In the genomic region with DNA sequence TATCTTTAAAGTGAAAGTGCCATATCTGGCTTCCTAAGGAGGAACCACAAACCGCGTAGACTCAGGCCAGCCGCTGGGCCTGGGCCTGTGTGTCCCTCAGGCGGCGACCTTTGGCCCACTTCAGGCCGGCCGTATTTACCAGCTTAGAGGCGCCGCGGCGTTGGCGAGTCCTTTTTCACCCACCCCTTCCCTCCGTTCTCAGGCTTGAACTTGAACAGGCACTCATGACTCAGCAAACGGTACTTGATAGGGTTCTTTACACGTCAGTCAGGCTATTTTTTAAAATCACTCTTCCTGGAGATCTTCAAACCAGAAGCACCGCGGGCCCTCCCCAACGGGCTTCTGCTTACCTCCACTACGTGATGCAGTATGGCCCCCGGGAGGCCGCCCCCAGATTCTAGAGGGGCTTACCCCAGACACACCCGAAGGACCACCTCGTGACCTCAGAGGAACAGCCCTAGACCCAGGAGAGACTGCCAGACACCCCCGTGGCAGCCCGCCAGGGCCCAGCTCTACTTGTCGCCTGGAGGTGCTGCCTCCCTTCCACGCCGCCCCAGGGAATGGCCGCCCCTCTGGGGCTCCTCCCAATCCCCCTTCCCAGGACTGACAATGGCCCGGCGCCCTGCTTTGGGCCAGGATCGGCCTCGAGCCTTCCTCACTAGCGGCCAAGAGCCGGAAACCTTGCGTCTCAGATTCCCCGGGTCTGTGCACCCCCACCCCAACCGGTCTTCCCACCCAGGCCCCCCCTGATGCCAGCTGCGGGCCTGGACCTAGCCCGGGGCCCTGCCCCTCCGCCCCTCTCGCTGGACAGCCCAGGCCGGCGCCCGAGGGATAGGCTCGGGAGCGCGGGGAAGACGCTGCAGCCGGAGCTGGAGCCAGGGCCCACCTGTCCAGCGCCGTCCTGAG, we compare ENCODE assay signal across 1 cellular context.
TF ChIP-seq lines count a peak whose summit lies in the region.

No MANE protein-coding gene starts in this region.

TF ChIP-seq in HepG2, 621 proteins besides CTCF, POLR2A, EP300 and RAD21 (continued from another document and continues in another):
- TF ChIP-seq, protein P1, sequence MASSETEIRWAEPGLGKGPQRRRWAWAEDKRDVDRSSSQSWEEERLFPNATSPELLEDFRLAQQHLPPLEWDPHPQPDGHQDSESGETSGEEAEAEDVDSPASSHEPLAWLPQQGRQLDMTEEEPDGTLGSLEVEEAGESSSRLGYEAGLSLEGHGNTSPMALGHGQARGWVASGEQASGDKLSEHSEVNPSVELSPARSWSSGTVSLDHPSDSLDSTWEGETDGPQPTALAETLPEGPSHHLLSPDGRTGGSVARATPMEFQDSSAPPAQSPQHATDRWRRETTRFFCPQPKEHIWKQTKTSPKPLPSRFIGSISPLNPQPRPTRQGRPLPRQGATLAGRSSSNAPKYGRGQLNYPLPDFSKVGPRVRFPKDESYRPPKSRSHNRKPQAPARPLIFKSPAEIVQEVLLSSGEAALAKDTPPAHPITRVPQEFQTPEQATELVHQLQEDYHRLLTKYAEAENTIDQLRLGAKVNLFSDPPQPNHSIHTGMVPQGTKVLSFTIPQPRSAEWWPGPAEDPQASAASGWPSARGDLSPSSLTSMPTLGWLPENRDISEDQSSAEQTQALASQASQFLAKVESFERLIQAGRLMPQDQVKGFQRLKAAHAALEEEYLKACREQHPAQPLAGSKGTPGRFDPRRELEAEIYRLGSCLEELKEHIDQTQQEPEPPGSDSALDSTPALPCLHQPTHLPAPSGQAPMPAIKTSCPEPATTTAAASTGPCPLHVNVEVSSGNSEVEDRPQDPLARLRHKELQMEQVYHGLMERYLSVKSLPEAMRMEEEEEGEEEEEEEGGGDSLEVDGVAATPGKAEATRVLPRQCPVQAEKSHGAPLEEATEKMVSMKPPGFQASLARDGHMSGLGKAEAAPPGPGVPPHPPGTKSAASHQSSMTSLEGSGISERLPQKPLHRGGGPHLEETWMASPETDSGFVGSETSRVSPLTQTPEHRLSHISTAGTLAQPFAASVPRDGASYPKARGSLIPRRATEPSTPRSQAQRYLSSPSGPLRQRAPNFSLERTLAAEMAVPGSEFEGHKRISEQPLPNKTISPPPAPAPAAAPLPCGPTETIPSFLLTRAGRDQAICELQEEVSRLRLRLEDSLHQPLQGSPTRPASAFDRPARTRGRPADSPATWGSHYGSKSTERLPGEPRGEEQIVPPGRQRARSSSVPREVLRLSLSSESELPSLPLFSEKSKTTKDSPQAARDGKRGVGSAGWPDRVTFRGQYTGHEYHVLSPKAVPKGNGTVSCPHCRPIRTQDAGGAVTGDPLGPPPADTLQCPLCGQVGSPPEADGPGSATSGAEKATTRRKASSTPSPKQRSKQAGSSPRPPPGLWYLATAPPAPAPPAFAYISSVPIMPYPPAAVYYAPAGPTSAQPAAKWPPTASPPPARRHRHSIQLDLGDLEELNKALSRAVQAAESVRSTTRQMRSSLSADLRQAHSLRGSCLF (CRISPR knock-in tag; IDR thresholded peaks at IDR 0.05; ENCODE audit: borderline replicate concordance), result no peak
- TF ChIP-seq SAP130 (CRISPR knock-in tag; IDR thresholded peaks at IDR 0.05; ENCODE audit: low read depth), result peak; percentile 72
- no peak for TF ChIP-seq SETDB1 (CRISPR knock-in tag; IDR thresholded peaks at IDR 0.05; ENCODE audit: borderline replicate concordance)
- TF ChIP-seq MAZ (IDR thresholded peaks at IDR 0.05; ENCODE audit: borderline replicate concordance, low read depth, low read length), result no peak
- TF ChIP-seq MAZ (CRISPR knock-in tag; IDR thresholded peaks at IDR 0.05; ENCODE audit: low read depth), result no peak
- peak; percentile 32; the same call in 1 of the 2 replicates for TF ChIP-seq ZNF281 (CRISPR knock-in tag; IDR thresholded peaks at IDR 0.05; ENCODE audit: borderline replicate concordance)
- TF ChIP-seq, protein P2, sequence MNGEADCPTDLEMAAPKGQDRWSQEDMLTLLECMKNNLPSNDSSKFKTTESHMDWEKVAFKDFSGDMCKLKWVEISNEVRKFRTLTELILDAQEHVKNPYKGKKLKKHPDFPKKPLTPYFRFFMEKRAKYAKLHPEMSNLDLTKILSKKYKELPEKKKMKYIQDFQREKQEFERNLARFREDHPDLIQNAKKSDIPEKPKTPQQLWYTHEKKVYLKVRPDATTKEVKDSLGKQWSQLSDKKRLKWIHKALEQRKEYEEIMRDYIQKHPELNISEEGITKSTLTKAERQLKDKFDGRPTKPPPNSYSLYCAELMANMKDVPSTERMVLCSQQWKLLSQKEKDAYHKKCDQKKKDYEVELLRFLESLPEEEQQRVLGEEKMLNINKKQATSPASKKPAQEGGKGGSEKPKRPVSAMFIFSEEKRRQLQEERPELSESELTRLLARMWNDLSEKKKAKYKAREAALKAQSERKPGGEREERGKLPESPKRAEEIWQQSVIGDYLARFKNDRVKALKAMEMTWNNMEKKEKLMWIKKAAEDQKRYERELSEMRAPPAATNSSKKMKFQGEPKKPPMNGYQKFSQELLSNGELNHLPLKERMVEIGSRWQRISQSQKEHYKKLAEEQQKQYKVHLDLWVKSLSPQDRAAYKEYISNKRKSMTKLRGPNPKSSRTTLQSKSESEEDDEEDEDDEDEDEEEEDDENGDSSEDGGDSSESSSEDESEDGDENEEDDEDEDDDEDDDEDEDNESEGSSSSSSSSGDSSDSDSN (CRISPR knock-in tag; IDR thresholded peaks at IDR 0.05), result peak; percentile 32; the same call in 1 of the 2 replicates
- TF ChIP-seq ZNF891 (CRISPR knock-in tag; IDR thresholded peaks at IDR 0.05), result 0 out of 2 replicates have a peak, but pooled peaks have one; percentile 25
- no peak for TF ChIP-seq MLLT10 (CRISPR knock-in tag; IDR thresholded peaks at IDR 0.05)
- TF ChIP-seq PITX1 (CRISPR knock-in tag; IDR thresholded peaks at IDR 0.05), result no peak
- TF ChIP-seq ZNF547 (CRISPR knock-in tag; IDR thresholded peaks at IDR 0.05), result no peak
- TF ChIP-seq ZNF432 (CRISPR knock-in tag; IDR thresholded peaks at IDR 0.05; ENCODE audit: borderline replicate concordance), result no peak
- no peak for TF ChIP-seq ZNF619 (CRISPR knock-in tag; IDR thresholded peaks at IDR 0.05)
- no peak; the same call in 1 of the 2 replicates for TF ChIP-seq ZNF317 (CRISPR knock-in tag; IDR thresholded peaks at IDR 0.05)
- no peak; the same call in 1 of the 2 replicates for TF ChIP-seq ZBTB8A (CRISPR knock-in tag; IDR thresholded peaks at IDR 0.05; ENCODE audit: borderline replicate concordance, low read depth)
- no peak for TF ChIP-seq RARG (CRISPR knock-in tag; IDR thresholded peaks at IDR 0.05; ENCODE audit: low read depth)
- peak; percentile 40; the same call in 1 of the 2 replicates for TF ChIP-seq ZNF563 (CRISPR knock-in tag; IDR thresholded peaks at IDR 0.05)
- TF ChIP-seq, protein P3, sequence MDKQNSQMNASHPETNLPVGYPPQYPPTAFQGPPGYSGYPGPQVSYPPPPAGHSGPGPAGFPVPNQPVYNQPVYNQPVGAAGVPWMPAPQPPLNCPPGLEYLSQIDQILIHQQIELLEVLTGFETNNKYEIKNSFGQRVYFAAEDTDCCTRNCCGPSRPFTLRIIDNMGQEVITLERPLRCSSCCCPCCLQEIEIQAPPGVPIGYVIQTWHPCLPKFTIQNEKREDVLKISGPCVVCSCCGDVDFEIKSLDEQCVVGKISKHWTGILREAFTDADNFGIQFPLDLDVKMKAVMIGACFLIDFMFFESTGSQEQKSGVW (CRISPR knock-in tag; IDR thresholded peaks at IDR 0.05; ENCODE audit: borderline replicate concordance), result no peak
- peak; percentile 98 for TF ChIP-seq TBL1XR1 (IDR thresholded peaks at IDR 0.05; ENCODE audit: borderline replicate concordance, low read length, partially characterized antibody)
- TF ChIP-seq SP2 (CRISPR knock-in tag; IDR thresholded peaks at IDR 0.05), result peak; percentile 63
- TF ChIP-seq ZNF335 (CRISPR knock-in tag; IDR thresholded peaks at IDR 0.05), result peak; percentile 51; the same call in 1 of the 2 replicates
- peak; percentile 52 for TF ChIP-seq NFYB (CRISPR knock-in tag; IDR thresholded peaks at IDR 0.05)
- peak; percentile 86 for TF ChIP-seq ZFY (CRISPR knock-in tag; IDR thresholded peaks at IDR 0.05)
- TF ChIP-seq RFXAP (CRISPR knock-in tag; IDR thresholded peaks at IDR 0.05; ENCODE audit: borderline replicate concordance), result no peak; the same call in 1 of the 2 replicates
- TF ChIP-seq TARDBP (CRISPR knock-in tag; IDR thresholded peaks at IDR 0.05), result peak; percentile 54; the same call in 1 of the 2 replicates
- TF ChIP-seq, protein P4, sequence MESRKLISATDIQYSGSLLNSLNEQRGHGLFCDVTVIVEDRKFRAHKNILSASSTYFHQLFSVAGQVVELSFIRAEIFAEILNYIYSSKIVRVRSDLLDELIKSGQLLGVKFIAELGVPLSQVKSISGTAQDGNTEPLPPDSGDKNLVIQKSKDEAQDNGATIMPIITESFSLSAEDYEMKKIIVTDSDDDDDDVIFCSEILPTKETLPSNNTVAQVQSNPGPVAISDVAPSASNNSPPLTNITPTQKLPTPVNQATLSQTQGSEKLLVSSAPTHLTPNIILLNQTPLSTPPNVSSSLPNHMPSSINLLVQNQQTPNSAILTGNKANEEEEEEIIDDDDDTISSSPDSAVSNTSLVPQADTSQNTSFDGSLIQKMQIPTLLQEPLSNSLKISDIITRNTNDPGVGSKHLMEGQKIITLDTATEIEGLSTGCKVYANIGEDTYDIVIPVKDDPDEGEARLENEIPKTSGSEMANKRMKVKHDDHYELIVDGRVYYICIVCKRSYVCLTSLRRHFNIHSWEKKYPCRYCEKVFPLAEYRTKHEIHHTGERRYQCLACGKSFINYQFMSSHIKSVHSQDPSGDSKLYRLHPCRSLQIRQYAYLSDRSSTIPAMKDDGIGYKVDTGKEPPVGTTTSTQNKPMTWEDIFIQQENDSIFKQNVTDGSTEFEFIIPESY (CRISPR knock-in tag; IDR thresholded peaks at IDR 0.05), result peak; percentile 43; the same call in 1 of the 2 replicates
- TF ChIP-seq SIX4 (CRISPR knock-in tag; IDR thresholded peaks at IDR 0.05), result no peak
- TF ChIP-seq, protein P5, sequence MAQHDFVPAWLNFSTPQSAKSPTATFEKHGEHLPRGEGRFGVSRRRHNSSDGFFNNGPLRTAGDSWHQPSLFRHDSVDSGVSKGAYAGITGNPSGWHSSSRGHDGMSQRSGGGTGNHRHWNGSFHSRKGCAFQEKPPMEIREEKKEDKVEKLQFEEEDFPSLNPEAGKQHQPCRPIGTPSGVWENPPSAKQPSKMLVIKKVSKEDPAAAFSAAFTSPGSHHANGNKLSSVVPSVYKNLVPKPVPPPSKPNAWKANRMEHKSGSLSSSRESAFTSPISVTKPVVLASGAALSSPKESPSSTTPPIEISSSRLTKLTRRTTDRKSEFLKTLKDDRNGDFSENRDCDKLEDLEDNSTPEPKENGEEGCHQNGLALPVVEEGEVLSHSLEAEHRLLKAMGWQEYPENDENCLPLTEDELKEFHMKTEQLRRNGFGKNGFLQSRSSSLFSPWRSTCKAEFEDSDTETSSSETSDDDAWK (CRISPR knock-in tag; IDR thresholded peaks at IDR 0.05), result no peak
- TF ChIP-seq KMT2B (CRISPR knock-in tag; IDR thresholded peaks at IDR 0.05), result peak; percentile 41; the same call in 1 of the 2 replicates
- peak; percentile 82 for TF ChIP-seq BCL6 (CRISPR knock-in tag; IDR thresholded peaks at IDR 0.05)
- no peak for TF ChIP-seq WIZ (CRISPR knock-in tag; IDR thresholded peaks at IDR 0.05)
- peak; percentile 85 for TF ChIP-seq HNF4A (CRISPR knock-in tag; IDR thresholded peaks at IDR 0.05)
- TF ChIP-seq ATF2 (CRISPR knock-in tag; IDR thresholded peaks at IDR 0.05), result 0 out of 2 replicates have a peak, but pooled peaks have one; percentile 54
- no peak for TF ChIP-seq ZNF441 (CRISPR knock-in tag; IDR thresholded peaks at IDR 0.05; ENCODE audit: borderline replicate concordance)
- TF ChIP-seq ASH2L (IDR thresholded peaks at IDR 0.05; ENCODE audit: insufficient read length, low read depth, low read length), result peak; percentile 25
- peak; percentile 51; the same call in 1 of the 2 replicates for TF ChIP-seq ZMAT3 (CRISPR knock-in tag; conservative IDR thresholded peaks at IDR 0.05)
